ENCODE assay signal across 20 cellular contexts in genomic region chr4:121049072-121049599, GRCh38. TPM values are rescaled to one million over a fixed set of nuclear protein-coding genes. Genes with fewer than 3 reads are reported as not detected.
"Had no signal": no experiment of that assay in that cellular context is flagged by ENCODE, and none has a peak within 500 bp of the region (broad histone marks: within the 10 kb centered on the region; RNA-seq: fewer than 3 reads in every experiment).

No MANE protein-coding gene starts in this region.

- DNase-seq: activated CD4-positive, alpha-beta T cell treated with anti-CD3 and anti-CD28 coated beads for 48 hours; activated CD4-positive, alpha-beta T cell treated with anti-CD3 and anti-CD28 coated beads, Interleukin-2, amount 50 U/mL, for 48 hours; activated CD8-positive, alpha-beta memory T cell treated with anti-CD3 and anti-CD28 coated beads for 24 hours; activated effector memory CD4-positive, alpha-beta T cell treated with Interleukin-2 at 50 U/mL for 16 hours; activated naive CD4-positive, alpha-beta T cell treated with Interleukin-2 at 50 U/mL for 16 hours; anterior cingulate cortex; endodermal cell; foreskin melanocyte; islet precursor cell; naive thymus-derived CD4-positive, alpha-beta T cell; nucleus accumbens; spleen; stimulated activated naive CD8-positive, alpha-beta T cell treated with anti-CD3 and anti-CD28 coated beads, Interleukin-15, Interleukin-2, amounts not matched to agents 100 U/mL and 50 U/mL, for 24 hours; testis; transverse colon; WERI-Rb-1 had no signal

- H3K4me3 ChIP-seq: right atrium auricular region, spleen, testis, transverse colon had no signal

- H3K27me3 ChIP-seq: right atrium auricular region, spleen, testis, transverse colon had no signal

- H3K36me3 ChIP-seq: right atrium auricular region, spleen, transverse colon, WERI-Rb-1 had no signal

- H3K9me3 ChIP-seq: right atrium auricular region, spleen, testis, transverse colon had no signal

- H3K27ac ChIP-seq: right atrium auricular region, spleen, testis, transverse colon, WERI-Rb-1 had no signal

- H3K4me1 ChIP-seq: right atrium auricular region, spleen, testis had no signal

RNA-seq across cellular contexts. Expression of gene NDNF, which starts 23.2 kb away (rescaled TPM):
- total RNA-seq: bronchial epithelial cell; naive thymus-derived CD4-positive, alpha-beta T cell; pulmonary artery endothelial cell; T-helper 1 cell treated with Interleukin-12 subunit alpha and Interleukin-12 subunit beta and Interleukin-4 antibody, amounts not matched to agents 30 ng/mL and 1 ng/mL, for 36 hours had no signal
- polyA plus RNA-seq: naive thymus-derived CD4-positive, alpha-beta T cell had no signal
